Comparison of ENCODE assay signal across 11 cellular contexts in the genomic region with DNA sequence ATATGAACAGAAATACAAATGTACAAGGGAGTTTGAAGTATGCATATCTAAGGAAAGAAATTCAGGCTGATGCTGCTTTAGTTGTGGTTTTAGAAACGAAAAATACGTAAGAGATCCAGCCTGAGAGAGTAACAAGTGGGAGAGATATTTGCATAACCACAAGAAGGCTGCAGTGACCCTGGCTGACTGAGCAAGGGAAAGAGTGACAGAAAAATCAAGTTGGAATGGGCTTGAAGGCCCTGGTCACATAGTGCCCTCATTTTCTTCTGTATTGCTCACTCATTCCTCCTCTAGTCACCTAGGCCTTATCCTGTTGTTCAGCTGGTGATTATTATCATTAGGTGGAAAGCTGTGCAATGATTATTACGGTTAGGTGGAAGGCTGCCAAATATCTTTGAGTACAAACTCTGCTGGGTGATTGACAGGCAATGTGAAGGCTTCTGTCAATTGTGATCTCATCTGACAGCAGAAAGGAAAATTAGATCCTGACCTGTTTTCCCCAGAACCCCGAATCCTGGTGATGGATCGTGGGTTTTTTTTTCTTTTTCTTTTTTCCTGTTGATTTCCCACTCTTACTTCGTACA.
A peak's percentile ranks its signal among the peaks of the same experiment; 100 is the strongest.
DNase-seq lines count a peak whose midpoint lies in the region; ATAC-seq and TF ChIP-seq lines count a peak whose summit lies in the region.
"Had no signal": no experiment of that assay in that cellular context is flagged by ENCODE, and none has a peak within 500 bp of the region (broad histone marks: within the 10 kb centered on the region; RNA-seq: fewer than 3 reads in every experiment).

No MANE protein-coding gene starts in this region.

- no peak overlapping the region for H4K8ac ChIP-seq in mesenchymal stem cell (ENCODE audit: low read length)

- no peak overlapping the region for H3K14ac ChIP-seq in mesenchymal stem cell (ENCODE audit: low read length in 2 of 2)

- TF ChIP-seq POLR2A in sigmoid colon (IDR thresholded peaks at IDR 0.05) (no peak), heart left ventricle (IDR thresholded peaks at IDR 0.05) (no peak)

- H2AK5ac ChIP-seq in mesenchymal stem cell (ENCODE audit: low read length, severe bottlenecking): no peak overlapping the region

- H2BK15ac ChIP-seq in mesenchymal stem cell (ENCODE audit: low read depth, poor library complexity, severe bottlenecking): no peak overlapping the region

- no peak overlapping the region for H3K4ac ChIP-seq in mesenchymal stem cell (ENCODE audit: low read depth in 1 of 2, low read length in 2 of 2)

- H3K36me3 ChIP-seq in mesenchymal stem cell (ENCODE audit: control insufficient read depth in 1 of 2, insufficient read depth in 2 of 2, low read depth in 1 of 2, low read length in 2 of 2) (no peaks in the 10 kb centered on the region), sigmoid colon (no peaks in the 10 kb centered on the region), heart left ventricle (no peaks in the 10 kb centered on the region)

- no peak overlapping the region for H3K9ac ChIP-seq in mesenchymal stem cell (ENCODE audit: low read length)

- H3K4me3 ChIP-seq in mesenchymal stem cell (ENCODE audit: insufficient read depth in 1 of 2, low read depth in 1 of 2, low read length in 2 of 2) (no peak overlapping the region), sigmoid colon (no peak overlapping the region), heart left ventricle (no peak overlapping the region)

- H3K4me1 ChIP-seq in mesenchymal stem cell (ENCODE audit: control insufficient read depth, insufficient read depth, low read depth, low read length) (no peaks in the 10 kb centered on the region), sigmoid colon (no peaks in the 10 kb centered on the region), heart left ventricle (no peaks in the 10 kb centered on the region)

- H2BK120ac ChIP-seq in mesenchymal stem cell (ENCODE audit: low read depth, low read length): no peak overlapping the region

- WGBS in mesenchymal stem cell: 77% methylated on average over 3 of the region's 6 CpGs
- WGBS in sigmoid colon, 2 donors: 59 to 62% methylated on average over 6 of the region's 6 CpGs
- 52 to 62% (median 59%) methylated on average over 6 of the region's 6 CpGs for WGBS in heart left ventricle, 4 donors

- peak; percentile 39 for DNase-seq in NCI-H1105 (lab: John Stamatoyannopoulos, UW)
- peak; percentile 21 for DNase-seq in mesenchymal stem cell
- no peak for DNase-seq in sigmoid colon
- no peak for DNase-seq in heart left ventricle
- DNase-seq in NCI-H446 treated with DMSO at 0.1 percent for 48 hours (lab: John Stamatoyannopoulos, UW): no peak
- no peak for DNase-seq in NK-92 (lab: John Stamatoyannopoulos, UW; ENCODE audit: unreplicated experiment)
- DNase-seq: CD4-positive, alpha-beta T cell; NCI-H2081 treated with DMSO at 0.1 percent for 48 hours had no signal

- intact Hi-C loops in sigmoid colon (cut with DNase I): no loop called here
- intact Hi-C loops in heart left ventricle (cut with DNase I): no loop called here

- no peak for TF ChIP-seq EP300 in sigmoid colon (IDR thresholded peaks at IDR 0.05)

- H3K9me3 ChIP-seq in mesenchymal stem cell (ENCODE audit: control insufficient read depth, low read length) (no peaks in the 10 kb centered on the region), sigmoid colon (no peaks in the 10 kb centered on the region), heart left ventricle (no peaks in the 10 kb centered on the region)

- ATAC-seq in GM18858 (IDR thresholded peaks at IDR 0.05; ENCODE audit: unreplicated experiment) (peak; percentile 92), GM21825 (IDR thresholded peaks at IDR 0.05; ENCODE audit: unreplicated experiment) (peak; percentile 69), heart left ventricle (no peak)
- ATAC-seq: stimulated activated effector memory CD8-positive, alpha-beta T cell treated with anti-CD3 and anti-CD28 coated beads, Interleukin-12 subunit alpha, Interleukin-12 subunit beta, amount 100 ng/mL, for 72 hours had no signal

- no peak overlapping the region for H2AFZ ChIP-seq in mesenchymal stem cell (ENCODE audit: low read depth, low read length)

- no peak overlapping the region for H2BK5ac ChIP-seq in mesenchymal stem cell (ENCODE audit: low read depth, low read length, poor library complexity, severe bottlenecking)

- H4K91ac ChIP-seq in mesenchymal stem cell (ENCODE audit: low read length): no peak overlapping the region

- H3K4me2 ChIP-seq in mesenchymal stem cell (ENCODE audit: low read length, poor library complexity, severe bottlenecking): no peak overlapping the region

- H3K18ac ChIP-seq in mesenchymal stem cell (ENCODE audit: low read depth in 1 of 2, low read length in 2 of 2): no peak overlapping the region

- H3K27me3 ChIP-seq in mesenchymal stem cell (ENCODE audit: control insufficient read depth in 1 of 2, insufficient read depth in 1 of 2, low read length in 2 of 2) (no peaks in the 10 kb centered on the region), sigmoid colon (no peaks in the 10 kb centered on the region), heart left ventricle (no peaks in the 10 kb centered on the region)

- TF ChIP-seq CTCF in sigmoid colon (IDR thresholded peaks at IDR 0.05) (no peak), heart left ventricle (IDR thresholded peaks at IDR 0.05) (no peak)

- no peak overlapping the region for H3K23ac ChIP-seq in mesenchymal stem cell (ENCODE audit: low read length in 2 of 2)

- H3K27ac ChIP-seq in mesenchymal stem cell (ENCODE audit: low read length, poor library complexity, severe bottlenecking) (no peak overlapping the region), sigmoid colon (no peak overlapping the region), heart left ventricle (no peak overlapping the region)

- no peaks in the 10 kb centered on the region for H3K79me1 ChIP-seq in mesenchymal stem cell (replicated peaks; ENCODE audit: low read length, poor library complexity, severe bottlenecking)

- no peak overlapping the region for H2BK12ac ChIP-seq in mesenchymal stem cell (ENCODE audit: low read length in 2 of 2)

Comparison
In these comparisons a context has a peak if more than half of its experiments do, and no peak if none do; other contexts are left out.
1. ATAC-seq: peak in GM18858 (single experiment) and GM21825 (single experiment); none in heart left ventricle (0 of 4).
2. DNase-seq: peak in NCI-H1105 (single experiment) and mesenchymal stem cell (single experiment); none in sigmoid colon (single experiment), heart left ventricle (0 of 5), NCI-H446 treated with DMSO at 0.1 percent for 48 hours (single experiment) and NK-92 (single experiment).